In genomic region chr13:111281751-111282311, GRCh38 we compare ENCODE assay signal across 1 cellular context.
TF ChIP-seq lines count a peak whose summit lies in the region.

No MANE protein-coding gene starts in this region.

TF ChIP-seq in SK-N-SH, 30 proteins besides CTCF, POLR2A, EP300 and RAD21 (continued from another document):
- TF ChIP-seq, protein P1, sequence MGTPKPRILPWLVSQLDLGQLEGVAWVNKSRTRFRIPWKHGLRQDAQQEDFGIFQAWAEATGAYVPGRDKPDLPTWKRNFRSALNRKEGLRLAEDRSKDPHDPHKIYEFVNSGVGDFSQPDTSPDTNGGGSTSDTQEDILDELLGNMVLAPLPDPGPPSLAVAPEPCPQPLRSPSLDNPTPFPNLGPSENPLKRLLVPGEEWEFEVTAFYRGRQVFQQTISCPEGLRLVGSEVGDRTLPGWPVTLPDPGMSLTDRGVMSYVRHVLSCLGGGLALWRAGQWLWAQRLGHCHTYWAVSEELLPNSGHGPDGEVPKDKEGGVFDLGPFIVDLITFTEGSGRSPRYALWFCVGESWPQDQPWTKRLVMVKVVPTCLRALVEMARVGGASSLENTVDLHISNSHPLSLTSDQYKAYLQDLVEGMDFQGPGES (IDR thresholded peaks at IDR 0.05; ENCODE audit: low read depth, low read length) = no peak
- no peak for TF ChIP-seq FOSL2 (IDR thresholded peaks at IDR 0.05; ENCODE audit: borderline replicate concordance, low read depth)
- TF ChIP-seq RCOR1 (IDR thresholded peaks at IDR 0.05; ENCODE audit: low read length) = no peak
